In the genomic region with DNA sequence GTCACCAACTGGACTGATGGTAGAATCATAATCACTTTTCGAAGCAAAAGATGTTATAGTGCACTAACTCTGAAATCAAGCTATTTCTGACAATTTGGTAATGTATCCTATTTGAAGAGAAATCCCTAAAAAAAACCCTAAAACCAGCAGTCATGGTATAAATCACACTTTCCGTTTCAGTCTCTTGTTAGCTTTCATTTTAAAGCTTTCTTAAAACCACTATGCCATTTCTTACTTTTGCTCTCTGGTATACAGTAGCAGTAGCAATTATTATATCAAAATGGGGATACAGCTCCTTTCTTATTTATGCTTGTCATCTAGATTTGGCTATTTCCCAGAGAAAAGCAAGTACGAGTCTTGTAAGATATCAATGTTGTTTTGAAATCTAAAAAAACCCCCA, we compare ENCODE assay signal across 17 cellular contexts.
DNase-seq lines count a peak whose midpoint lies in the region; ATAC-seq lines count a peak whose summit lies in the region.
"Had no signal": no experiment of that assay in that cellular context is flagged by ENCODE, and none has a peak within 500 bp of the region (broad histone marks: within the 10 kb centered on the region; RNA-seq: fewer than 3 reads in every experiment).

No MANE protein-coding gene starts in this region.

- DNase-seq in NCI-H226 (no peak), activated gamma-delta T cell (lab: John Stamatoyannopoulos, UW) (no peak)
- DNase-seq: activated CD4-positive, alpha-beta T cell treated with anti-CD3 and anti-CD28 coated beads, Interleukin-2, amount 50 U/mL, for 4 hours; amniotic stem cell; head of caudate nucleus; mucosa of descending colon; NCI-H2171; NK-92 treated with Interleukin-12 subunit alpha and Interleukin-12 subunit beta, amount 100 ng/mL, for 24 hours; SHP77 treated with DMSO at 0.1 percent for 48 hours had no signal

- ATAC-seq in GM18498 (IDR thresholded peaks at IDR 0.05; ENCODE audit: unreplicated experiment) = peak; percentile 67
- peak; percentile 41 for ATAC-seq in GM21423 (IDR thresholded peaks at IDR 0.05; ENCODE audit: unreplicated experiment)
- peak; percentile 77 for ATAC-seq in HG02938 (IDR thresholded peaks at IDR 0.05; ENCODE audit: unreplicated experiment)
- peak; percentile 63 for ATAC-seq in HG03575 (IDR thresholded peaks at IDR 0.05; ENCODE audit: extremely low read depth, insufficient number of reproducible peaks, low FRiP score, unreplicated experiment)
- ATAC-seq in GM18873 (IDR thresholded peaks at IDR 0.05; ENCODE audit: low FRiP score, unreplicated experiment) = no peak
- ATAC-seq in GM21367 (IDR thresholded peaks at IDR 0.05; ENCODE audit: unreplicated experiment) = no peak
- ATAC-seq: HepG2; mucosa of descending colon; stimulated activated memory B cell treated with anti-CD40 and anti-IgM and Interleukin-4, amounts not matched to agents 10 μg/mL and 1 μg/mL and 100 μg/mL, for 72 hours had no signal

Comparison
In these comparisons a context has a peak if more than half of its experiments do, and no peak if none do; other contexts are left out.
1. ATAC-seq: peak in GM18498 (single experiment), GM21423 (single experiment), HG02938 (single experiment) and HG03575 (single experiment); none in GM18873 (single experiment) and GM21367 (single experiment).